In genomic region chr3:101809178-101810022, GRCh38 we compare ENCODE assay signal across 8 cellular contexts. TPM values are rescaled to one million over a fixed set of nuclear protein-coding genes. Genes with fewer than 3 reads are reported as not detected.
DNase-seq lines count a peak whose midpoint lies in the region; ATAC-seq and TF ChIP-seq lines count a peak whose summit lies in the region.

No MANE protein-coding gene starts in this region.

- H3K79me2 ChIP-seq in hepatocyte (peaks cover 2% of the 10 kb centered on the region), smooth muscle cell (ENCODE audit: low read depth) (peaks cover 4% of the 10 kb centered on the region)

- TF ChIP-seq CTCF in hepatocyte (IDR thresholded peaks at IDR 0.05; ENCODE audit: poor library complexity) = peak; percentile 64
- TF ChIP-seq CTCF in smooth muscle cell (IDR thresholded peaks at IDR 0.05; ENCODE audit: borderline replicate concordance, insufficient read depth, poor library complexity, severe bottlenecking) = peak; percentile 68

- peaks cover under 1% of the 10 kb centered on the region for H3K36me3 ChIP-seq in HAP-1 (replicated peaks)
- no peaks in the 10 kb centered on the region for H3K36me3 ChIP-seq in adipocyte (ENCODE audit: control insufficient read depth, insufficient read depth, low read length, severe bottlenecking)
- no peaks in the 10 kb centered on the region for H3K36me3 ChIP-seq in hepatocyte (replicated peaks; ENCODE audit: insufficient read depth, low read depth)
- H3K36me3 ChIP-seq in smooth muscle cell (ENCODE audit: low read depth) = peaks cover 4% of the 10 kb centered on the region

- H3K4me3 ChIP-seq in HAP-1 (no peak overlapping the region), adipocyte (ENCODE audit: low read length) (no peak overlapping the region), hepatocyte (no peak overlapping the region), smooth muscle cell (no peak overlapping the region)

- H3K27ac ChIP-seq in hepatocyte (no peak overlapping the region), smooth muscle cell (ENCODE audit: low read depth) (no peak overlapping the region)

- no peaks in the 10 kb centered on the region for H3K9me2 ChIP-seq in hepatocyte (replicated peaks; ENCODE audit: insufficient read depth)

- no peak for ATAC-seq in GM19455 (IDR thresholded peaks at IDR 0.05; ENCODE audit: unreplicated experiment)

- H3K4me2 ChIP-seq in hepatocyte (no peak overlapping the region), smooth muscle cell (no peak overlapping the region)

- H3K27me3 ChIP-seq in HAP-1 (ENCODE audit: low read depth) = no peaks in the 10 kb centered on the region
- no peaks in the 10 kb centered on the region for H3K27me3 ChIP-seq in adipocyte (replicated peaks; ENCODE audit: control insufficient read depth, insufficient read depth, low read length)
- no peaks in the 10 kb centered on the region for H3K27me3 ChIP-seq in hepatocyte
- H3K27me3 ChIP-seq in smooth muscle cell (ENCODE audit: low read depth) = no peaks in the 10 kb centered on the region

- no peaks in the 10 kb centered on the region for H3K4me1 ChIP-seq in HAP-1
- peaks cover 33% of the 10 kb centered on the region for H3K4me1 ChIP-seq in adipocyte (ENCODE audit: control insufficient read depth, insufficient read depth, low read length)
- H3K4me1 ChIP-seq in hepatocyte (ENCODE audit: insufficient read depth) = peaks cover 16% of the 10 kb centered on the region
- H3K4me1 ChIP-seq in smooth muscle cell (ENCODE audit: low read depth) = no peaks in the 10 kb centered on the region

- peak overlapping the region; percentile 39 for H3K9ac ChIP-seq in adipocyte (ENCODE audit: low read length)
- peak overlapping the region; percentile 15 for H3K9ac ChIP-seq in smooth muscle cell (ENCODE audit: low read depth)

- H3K9me3 ChIP-seq in HAP-1 (no peaks in the 10 kb centered on the region), adipocyte (ENCODE audit: control insufficient read depth, low read length) (no peaks in the 10 kb centered on the region), hepatocyte (ENCODE audit: low read depth) (no peaks in the 10 kb centered on the region), smooth muscle cell (replicated peaks; ENCODE audit: low read depth) (no peaks in the 10 kb centered on the region)

- in situ Hi-C loops in HAP-1 (cut with MboI; ENCODE audit: low sequenced_read_pairs) = loop anchor here (10.0 kb wide), 1 partner anchor 725 kb away; no protein-coding TSS in a partner anchor

- DNase-seq in NCI-H2081 (lab: John Stamatoyannopoulos, UW) = peak; percentile 22 to 28
- DNase-seq in NCI-H2081 treated with DMSO at 0.1 percent for 48 hours (lab: John Stamatoyannopoulos, UW) = no peak
- DNase-seq in HAP-1 (ENCODE audit: low spot score in 2 of 2) = peak; percentile 41 to 64
- peak; percentile 15 for DNase-seq in NOMO-1 treated with dmso at 0.1 percent for 144 hours (lab: John Stamatoyannopoulos, UW; ENCODE audit: unreplicated experiment)
- peak; percentile 74 for DNase-seq in adipocyte (ENCODE audit: low read depth)
- peak; percentile 67 for DNase-seq in hepatocyte (ENCODE audit: low spot score)
- DNase-seq in smooth muscle cell (lab: John Stamatoyannopoulos, UW; ENCODE audit: unreplicated experiment) = no peak

- H4K20me1 ChIP-seq in hepatocyte (ENCODE audit: insufficient read depth, poor library complexity, severe bottlenecking) = no peaks in the 10 kb centered on the region
- H4K20me1 ChIP-seq in smooth muscle cell (ENCODE audit: low read depth) = no peaks in the 10 kb centered on the region

- H3F3A ChIP-seq in smooth muscle cell (ENCODE audit: low read depth) = peaks cover 10% of the 10 kb centered on the region

- H2AFZ ChIP-seq in hepatocyte (no peak overlapping the region), smooth muscle cell (ENCODE audit: low read depth) (no peak overlapping the region)

RNA-seq across cellular contexts. Expression of gene NXPE3, which starts 30.4 kb away (rescaled TPM):
- total RNA-seq in hepatocyte (5.1 and 5.9 TPM in 2 replicates), smooth muscle cell (8.6 and 10.2 TPM in 2 replicates)
- polyA plus RNA-seq in hepatocyte (5.8 and 5.9 TPM in 2 replicates), smooth muscle cell (5.6 and 7.0 TPM in 2 replicates)

RNA-seq across cellular contexts. Expression of gene NFKBIZ, which starts 39.9 kb away (rescaled TPM):
- total RNA-seq in hepatocyte (164 and 182 TPM in 2 replicates), smooth muscle cell (236 and 307 TPM in 2 replicates)
- polyA plus RNA-seq in hepatocyte (160 and 192 TPM in 2 replicates), smooth muscle cell (269 and 306 TPM in 2 replicates)

Comparison
In these comparisons a context has a peak if more than half of its experiments do, and no peak if none do; other contexts are left out.
1. DNase-seq: peak in NCI-H2081 (2 of 2), HAP-1 (2 of 2), NOMO-1 treated with dmso at 0.1 percent for 144 hours (single experiment), adipocyte (single experiment) and hepatocyte (single experiment); none in NCI-H2081 treated with DMSO at 0.1 percent for 48 hours (single experiment) and smooth muscle cell (single experiment).